ENCODE assay signal across 10 cellular contexts in genomic region chr4:55237839-55238238, GRCh38.
"Had no signal": no experiment of that assay in that cellular context is flagged by ENCODE, and none has a peak within 500 bp of the region (broad histone marks: within the 10 kb centered on the region; RNA-seq: fewer than 3 reads in every experiment).

No MANE protein-coding gene starts in this region.

- H3K27ac ChIP-seq: GM23248, HL-60, KMS-11 had no signal

- DNase-seq: GM23248, GOT3, H7, Karpas-422 had no signal

- H3K4me2 ChIP-seq: KMS-11 had no signal

- H3K4me3 ChIP-seq: GM23248, HAP-1, K562 had no signal

- H3K36me3 ChIP-seq: HAP-1 had no signal

- ATAC-seq: HCT116, HepG2, K562 had no signal

- FAIRE-seq: HepG2, K562 had no signal

- H3K9ac ChIP-seq: GM23248, KMS-11 had no signal

- H3K9me3 ChIP-seq: HAP-1 had no signal

- H3K4me1 ChIP-seq: HAP-1 had no signal
